Comparison of ENCODE assay signal across 29 cellular contexts in the genomic region with DNA sequence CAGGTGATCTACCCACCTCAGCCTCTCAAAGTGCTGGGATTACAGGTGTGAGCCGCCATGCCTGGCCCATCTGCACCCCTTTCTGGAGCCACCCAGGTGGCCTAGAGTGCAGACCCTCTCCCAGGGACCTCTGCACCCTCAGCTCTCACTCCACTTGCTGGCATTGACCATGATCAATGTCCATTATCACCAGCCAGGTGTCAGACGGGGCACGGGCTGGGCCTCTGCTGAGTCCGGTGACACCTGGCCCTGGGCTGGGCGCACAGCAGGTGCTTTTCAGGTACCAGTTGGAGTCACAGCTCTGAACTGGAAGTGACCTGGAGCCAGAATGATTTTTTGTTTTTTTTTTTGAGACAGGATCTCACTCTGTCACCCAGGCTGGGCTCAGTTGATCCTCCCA.
"Had no signal": no experiment of that assay in that cellular context is flagged by ENCODE, and none has a peak within 500 bp of the region (broad histone marks: within the 10 kb centered on the region; RNA-seq: fewer than 3 reads in every experiment).

No MANE protein-coding gene starts in this region.

- H3K4me2 ChIP-seq: smooth muscle cell had no signal

- ATAC-seq: effector memory CD8-positive, alpha-beta T cell; heart right ventricle; left colon; left ventricle myocardium superior; natural killer cell; sciatic nerve had no signal

- H2AFZ ChIP-seq: parathyroid adenoma had no signal

- H3K4me1 ChIP-seq: esophagus squamous epithelium, heart right ventricle, parathyroid adenoma, prostate gland, right atrium auricular region, stomach, thyroid gland had no signal

- H3K79me2 ChIP-seq: parathyroid adenoma had no signal

- H3K9me3 ChIP-seq: esophagus squamous epithelium, heart right ventricle, neutrophil, prostate gland, right atrium auricular region, stomach, thyroid gland, vagina had no signal

- H3K36me3 ChIP-seq: esophagus squamous epithelium, heart right ventricle, neutrophil, prostate gland, right atrium auricular region, stomach, thyroid gland, vagina had no signal

- DNase-seq: cortex of kidney; effector memory CD8-positive, alpha-beta T cell; erythroblast; esophagus squamous epithelium; foreskin melanocyte; glutamatergic neuron; heart right ventricle; hippocampal formation; immature natural killer cell; kidney glomerular epithelial cell; left colon; left ventricle myocardium superior; natural killer cell; stimulated activated CD4-positive, alpha-beta T cell treated with anti-CD3 and anti-CD28 coated beads, Interleukin-12 subunit alpha, Interleukin-12 subunit beta, amount 100 ng/mL, for 4 hours; stimulated activated CD4-positive, alpha-beta T cell treated with anti-CD3 and anti-CD28 coated beads, Interleukin-1b, Interleukin-23, amount 100 ng/mL, for 48 hours; stimulated activated CD4-positive, alpha-beta T cell treated with anti-CD3 and anti-CD28 coated beads, Interleukin-4, amount 100 ng/mL, for 1 hour; stimulated activated CD8-positive, alpha-beta memory T cell treated with anti-CD3 and anti-CD28 coated beads, Interleukin-4, amount 100 ng/mL, for 48 hours; stimulated activated naive CD4-positive, alpha-beta T cell treated with Interleukin-2 at 50 U/mL for 16 hours; stomach; thyroid gland; trophoblast cell had no signal

- H3K27ac ChIP-seq: esophagus squamous epithelium, heart right ventricle, neutrophil, parathyroid adenoma, prostate gland, right atrium auricular region, stomach, thyroid gland, vagina had no signal

- H3K27me3 ChIP-seq: heart right ventricle, neutrophil, right atrium auricular region, stomach, thyroid gland, vagina had no signal

- H3K4me3 ChIP-seq: esophagus squamous epithelium, heart right ventricle, lung, prostate gland, right atrium auricular region, smooth muscle cell, stomach, thyroid gland, vagina had no signal
